ENCODE assay signal across 8 cellular contexts in the genomic region with DNA sequence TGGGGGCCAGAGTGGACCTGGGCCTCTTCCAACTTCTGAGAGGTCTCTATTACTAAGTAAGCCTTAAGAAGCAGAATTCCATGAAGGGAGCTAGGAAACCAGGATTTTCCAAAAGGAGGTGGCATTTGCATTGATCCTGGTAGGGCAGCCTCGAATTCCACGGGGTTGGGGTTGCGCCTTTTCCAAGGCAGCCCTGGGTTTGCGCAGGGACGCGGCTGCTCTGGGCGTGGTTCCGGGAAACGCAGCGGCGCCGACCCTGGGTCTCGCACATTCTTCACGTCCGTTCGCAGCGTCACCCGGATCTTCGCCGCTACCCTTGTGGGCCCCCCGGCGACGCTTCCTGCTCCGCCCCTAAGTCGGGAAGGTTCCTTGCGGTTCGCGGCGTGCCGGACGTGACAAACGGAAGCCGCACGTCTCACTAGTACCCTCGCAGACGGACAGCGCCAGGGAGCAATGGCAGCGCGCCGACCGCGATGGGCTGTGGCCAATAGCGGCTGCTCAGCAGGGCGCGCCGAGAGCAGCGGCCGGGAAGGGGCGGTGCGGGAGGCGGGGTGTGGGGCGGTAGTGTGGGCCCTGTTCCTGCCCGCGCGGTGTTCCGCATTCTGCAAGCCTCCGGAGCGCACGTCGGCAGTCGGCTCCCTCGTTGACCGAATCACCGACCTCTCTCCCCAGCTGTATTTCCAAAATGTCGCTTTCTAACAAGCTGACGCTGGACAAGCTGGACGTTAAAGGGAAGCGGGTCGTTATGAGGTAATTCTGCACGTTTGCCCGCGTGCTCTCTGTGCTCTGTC. TPM values are rescaled to one million over a fixed set of nuclear protein-coding genes. Genes with fewer than 3 reads are reported as not detected.
DNase-seq lines count a peak whose midpoint lies in the region; TF ChIP-seq lines count a peak whose summit lies in the region.

A gene (plus strand): TSS at position 593 of the 791 bp plus-strand sequence. CDS start 93 bp downstream, at position 686.

- H2AFZ ChIP-seq in MM.1S (ENCODE audit: low read length), result peak within 1 kb of the TSS; percentile 46

- H4K20me1 ChIP-seq in MM.1S (ENCODE audit: insufficient read depth, low read length), result peaks cover 25% of the 10 kb centered on the region

- H3K27ac ChIP-seq in MM.1S (ENCODE audit: low read length) (peak within 1 kb of the TSS; percentile 86), stomach smooth muscle (ENCODE audit: low read length) (peak within 1 kb of the TSS; percentile 93)

- in situ Hi-C loops in HAP-1 (cut with MboI; ENCODE audit: low sequenced_read_pairs), result loop anchor here (10.0 kb wide), 1 partner anchor 199 kb away; no protein-coding TSS in a partner anchor

- DNase-seq in HAP-1 (ENCODE audit: low spot score in 2 of 2) (peak; percentile 94 to 98), MM.1S (peak; percentile 95), SIG-M5 (lab: John Stamatoyannopoulos, UW) (peak; percentile 63), activated gamma-delta T cell treated with Interleukin-2 at 50 U/mL for 16 hours (peak; percentile 90), fibroblast of villous mesenchyme (ENCODE audit: low read depth) (peak; percentile 98), neural crest cell (ENCODE audit: low read depth, low spot score) (peak; percentile 67)

- H3F3A ChIP-seq in MM.1S (ENCODE audit: insufficient read depth, low read length), result peaks cover 4% of the 10 kb centered on the region

- H3K9ac ChIP-seq in ES-I3 (ENCODE audit: low read depth, low read length) (peak within 1 kb of the TSS; percentile 61), MM.1S (ENCODE audit: low read length) (peak within 1 kb of the TSS; percentile 98), stomach smooth muscle (ENCODE audit: low read length in 2 of 2) (peak within 1 kb of the TSS; percentile 93 to 98)

- H3K9me3 Mint-ChIP-seq in neural crest cell, result peaks cover 7% of the 10 kb centered on the region

- H3K9me3 ChIP-seq in ES-I3 (ENCODE audit: control insufficient read depth, insufficient read depth, low read length) (no peaks in the 10 kb centered on the region), HAP-1 (no peaks in the 10 kb centered on the region), MM.1S (replicated peaks; ENCODE audit: insufficient read depth, low read length) (no peaks in the 10 kb centered on the region), stomach smooth muscle (ENCODE audit: control insufficient read depth in 2 of 2, low read length in 2 of 2) (no peaks in the 10 kb centered on the region)

- peak within 1 kb of the TSS; percentile 94 for H3K4me3 Mint-ChIP-seq in neural crest cell

- no peaks in the 10 kb centered on the region for H3K27me3 Mint-ChIP-seq in neural crest cell (ENCODE audit: low read depth)

- H3K9me2 ChIP-seq in MM.1S (replicated peaks; ENCODE audit: insufficient read depth, low read length), result no peaks in the 10 kb centered on the region

- no peaks in the 10 kb centered on the region for H3K27me3 ChIP-seq in HAP-1 (ENCODE audit: low read depth)
- H3K27me3 ChIP-seq in MM.1S (replicated peaks; ENCODE audit: insufficient read depth, low read length), result no peaks in the 10 kb centered on the region
- peaks cover 0 to 4% of the 10 kb centered on the region in 2 donors for H3K27me3 ChIP-seq in stomach smooth muscle (ENCODE audit: control insufficient read depth in 1 of 2, insufficient read depth in 2 of 2, low read length in 2 of 2)

- peak within 1 kb of the TSS; percentile 83 for H3K4me2 ChIP-seq in MM.1S (ENCODE audit: low read depth, low read length)

- H3K4me1 Mint-ChIP-seq in neural crest cell, result peaks cover 25% of the 10 kb centered on the region

- peaks cover 5% of the 10 kb centered on the region for H3K36me3 Mint-ChIP-seq in neural crest cell (ENCODE audit: low read depth)

- H3K4me1 ChIP-seq in ES-I3 (ENCODE audit: insufficient read depth, low read length) (0 out of 2 replicates have a peak, but pooled peaks cover 2% of the 10 kb centered on the region), HAP-1 (peaks cover 34% of the 10 kb centered on the region), MM.1S (ENCODE audit: low read length) (peaks cover 15% of the 10 kb centered on the region; the same call in 1 of the 2 replicates), stomach smooth muscle (ENCODE audit: control insufficient read depth, insufficient read depth, low read length) (peaks cover 17% of the 10 kb centered on the region)

- peak within 1 kb of the TSS; percentile 93 for H3K27ac Mint-ChIP-seq in neural crest cell (ENCODE audit: unreplicated experiment)

- H3K79me2 ChIP-seq in MM.1S (ENCODE audit: low read length), result peaks cover 48% of the 10 kb centered on the region

- H3K36me3 ChIP-seq in ES-I3 (ENCODE audit: insufficient read depth, low read length) (0 out of 2 replicates have a peak, but pooled peaks cover 4% of the 10 kb centered on the region), HAP-1 (replicated peaks) (peaks cover 26% of the 10 kb centered on the region), MM.1S (replicated peaks; ENCODE audit: insufficient read depth, low read length) (no peaks in the 10 kb centered on the region), stomach smooth muscle (ENCODE audit: control insufficient read depth in 2 of 2, insufficient read depth in 2 of 2, low read length in 2 of 2) (no peaks in the 10 kb centered on the region)

- peak within 1 kb of the TSS; percentile 93 for H3K4me3 ChIP-seq in HAP-1
- H3K4me3 ChIP-seq in MM.1S (ENCODE audit: low read length), result peak within 1 kb of the TSS; percentile 90
- peak within 1 kb of the TSS; percentile 95 for H3K4me3 ChIP-seq in fibroblast of villous mesenchyme (ENCODE audit: low read depth, low read length)
- H3K4me3 ChIP-seq in stomach smooth muscle (ENCODE audit: low read length in 2 of 2), result peak within 1 kb of the TSS; percentile 91 to 94

- TF ChIP-seq CTCF in MM.1S (IDR thresholded peaks at IDR 0.05; ENCODE audit: low read length) (no peak), fibroblast of villous mesenchyme (IDR thresholded peaks at IDR 0.05; ENCODE audit: insufficient read depth, low read depth, low read length) (no peak), neural crest cell (conservative IDR thresholded peaks at IDR 0.05) (no peak)

RNA-seq across cellular contexts. Expression of the gene that starts here (rescaled TPM):
- total RNA-seq in fibroblast of villous mesenchyme, result 194 and 197 TPM in 2 replicates
- total RNA-seq in neural crest cell, result 219 and 236 TPM in 2 replicates

Comparison
In these comparisons a context has a peak if more than half of its experiments do, and no peak if none do; other contexts are left out.
1. Peak in every context shown above with its lines: DNase-seq, H3K4me3 ChIP-seq and H3K27ac ChIP-seq.